ENCODE assay signal across 14 cellular contexts in the genomic region with DNA sequence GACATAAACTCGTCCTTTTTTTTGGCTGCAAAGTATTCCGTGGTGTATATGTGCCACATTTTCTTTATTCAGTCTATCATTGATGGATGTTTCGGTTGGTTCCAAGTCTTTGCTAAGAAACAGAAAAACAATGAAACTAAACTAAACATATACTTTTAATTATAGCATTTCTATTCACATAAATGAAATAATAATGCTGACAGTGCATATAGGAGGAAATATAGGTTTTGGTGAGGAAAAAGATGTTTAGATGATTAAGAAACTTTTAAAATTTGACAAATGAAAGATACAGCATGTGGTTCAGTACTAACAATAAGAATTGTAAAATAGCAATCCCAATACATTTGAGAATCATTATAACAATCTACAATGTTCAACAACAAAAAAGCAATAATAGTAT.
A peak's percentile ranks its signal among the peaks of the same experiment; 100 is the strongest.
DNase-seq lines count a peak whose midpoint lies in the region; ATAC-seq, FAIRE-seq and TF ChIP-seq lines count a peak whose summit lies in the region.
"Had no signal": no experiment of that assay in that cellular context is flagged by ENCODE, and none has a peak within 500 bp of the region (broad histone marks: within the 10 kb centered on the region; RNA-seq: fewer than 3 reads in every experiment).

No MANE protein-coding gene starts in this region.

- H2BK120ac ChIP-seq in mesenchymal stem cell (ENCODE audit: low read depth, low read length) = no peak overlapping the region

- FAIRE-seq in K562 (lab: Jason Lieb, UNC) = no peak

- no peak for TF ChIP-seq POLR2A in K562 (conservative IDR thresholded peaks at IDR 0.05)

- in situ Hi-C loops in mammary epithelial cell (cut with MboI; ENCODE audit: low sequenced_read_pairs in 2 of 2) (no loop called here), K562 (cut with MboI) (no loop called here)

- WGBS in mammary epithelial cell (ENCODE audit: low coverage, missing lambda C conversion rate) = 60% methylated on average over 3 of the region's 3 CpGs
- 8% methylated on average over 3 of the region's 3 CpGs for WGBS in K562 (ENCODE audit: insufficient coverage, low coverage, missing lambda C conversion rate)
- WGBS in mesenchymal stem cell = 80% methylated on average over 2 of the region's 3 CpGs

- peaks cover 25% of the 10 kb centered on the region for H3K4me1 Mint-ChIP-seq in MCF 10A (ENCODE audit: insufficient read depth, unreplicated experiment)
- H3K4me1 Mint-ChIP-seq: CD14-positive monocyte; CD8-positive, alpha-beta memory T cell had no signal

- H3K4me2 ChIP-seq in mammary epithelial cell (ENCODE audit: insufficient read depth, low read depth, low read length) (no peak overlapping the region), PC-3 (ENCODE audit: low read length) (peak overlapping the region; percentile 21; the same call in 1 of the 2 replicates), K562 (ENCODE audit: insufficient read depth, low read length) (no peak overlapping the region), mesenchymal stem cell (ENCODE audit: low read length, poor library complexity, severe bottlenecking) (no peak overlapping the region)

- dilution Hi-C loops in mammary epithelial cell (cut with HindIII; ENCODE audit: low sequenced_read_pairs) = no loop called here

- peaks cover 5% of the 10 kb centered on the region for H3F3A ChIP-seq in PC-3 (ENCODE audit: low read length, unreplicated experiment)

- no peak overlapping the region for H2BK15ac ChIP-seq in mesenchymal stem cell (ENCODE audit: low read depth, poor library complexity, severe bottlenecking)

- POLR2A ChIA-PET in MCF 10A (lab: Yijun Ruan, JAX) (no interaction called here), PC-3 (lab: Charles Lee; ENCODE audit: unreplicated experiment) (no interaction called here), K562 (lab: Yijun Ruan, JAX) (no interaction called here)

- no peaks in the 10 kb centered on the region for H3K79me1 ChIP-seq in mesenchymal stem cell (replicated peaks; ENCODE audit: low read length, poor library complexity, severe bottlenecking)

- no peaks in the 10 kb centered on the region for H3K9me3 Mint-ChIP-seq in MCF 10A (ENCODE audit: unreplicated experiment)

- DNase-seq in MCF 10A (ENCODE audit: unreplicated experiment) (no peak), mammary epithelial cell (no peak), PC-3 (no peak), K562 (ENCODE audit: extremely low read depth in 1 of 4, low spot score in 3 of 4) (no peak), mesenchymal stem cell (no peak), anterior cingulate cortex (lab: John Stamatoyannopoulos, UW) (no peak), kidney tubule cell (ENCODE audit: low spot score) (no peak), hepatic stellate cell (ENCODE audit: low spot score) (no peak)
- DNase-seq: 8988T; Caco-2; CD8-positive, alpha-beta memory T cell; GF-D8; H7 had no signal

- no peak for ATAC-seq in PC-3
- no peak for ATAC-seq in K562

- H3K36me3 ChIP-seq in mammary epithelial cell (ENCODE audit: insufficient read depth, low read length) = no peaks in the 10 kb centered on the region
- H3K36me3 ChIP-seq in PC-3 (ENCODE audit: low read depth, low read length) = no peaks in the 10 kb centered on the region; the same call in 1 of the 2 replicates
- no peaks in the 10 kb centered on the region for H3K36me3 ChIP-seq in K562 (ENCODE audit: control insufficient read depth, insufficient read depth, low read length)
- H3K36me3 ChIP-seq in mesenchymal stem cell (ENCODE audit: control insufficient read depth in 1 of 2, insufficient read depth in 2 of 2, low read depth in 1 of 2, low read length in 2 of 2) = no peaks in the 10 kb centered on the region

- intact Hi-C loops in MCF 10A (cut with micrococcal nuclease) (no loop called here), mammary epithelial cell (cut with micrococcal nuclease) (no loop called here), PC-3 (cut with micrococcal nuclease) (loop anchor here (2.0 to 5.0 kb wide), 3 partner anchors 58 to 302 kb away; no protein-coding TSS in a partner anchor), K562 (cut with micrococcal nuclease) (no loop called here)

- TF ChIP-seq CTCF in MCF 10A (IDR thresholded peaks at IDR 0.05; ENCODE audit: unreplicated experiment) (no peak), mammary epithelial cell (conservative IDR thresholded peaks at IDR 0.05 in 1 of 2, IDR thresholded peaks at IDR 0.05 in 1 of 2; ENCODE audit: extremely low read depth in 1 of 2, insufficient read depth in 1 of 2, low read depth in 1 of 2, low read length in 2 of 2) (no peak), PC-3 (conservative IDR thresholded peaks at IDR 0.05; ENCODE audit: low read depth, low read length) (no peak), K562 (IDR thresholded peaks at IDR 0.05 in 2 of 3, conservative IDR thresholded peaks at IDR 0.05 in 1 of 3; ENCODE audit: insufficient read depth in 2 of 3, low read depth in 1 of 3, low read length in 3 of 3) (no peak)

- H4K20me1 ChIP-seq in mammary epithelial cell (ENCODE audit: insufficient read depth, low read length) (no peaks in the 10 kb centered on the region), PC-3 (ENCODE audit: low read length) (no peaks in the 10 kb centered on the region), K562 (replicated peaks; ENCODE audit: control insufficient read depth, insufficient read depth, low read length) (no peaks in the 10 kb centered on the region)

- H3K18ac ChIP-seq in mesenchymal stem cell (ENCODE audit: low read depth in 1 of 2, low read length in 2 of 2) = no peak overlapping the region

- H3K27ac ChIP-seq in mammary epithelial cell (ENCODE audit: insufficient read depth, low read depth, low read length) (no peak overlapping the region), PC-3 (ENCODE audit: low read length) (peak overlapping the region; percentile 84), K562 (ENCODE audit: extremely low read depth, low read depth, low read length) (no peak overlapping the region), mesenchymal stem cell (ENCODE audit: low read length, poor library complexity, severe bottlenecking) (no peak overlapping the region)

- H3K4ac ChIP-seq in mesenchymal stem cell (ENCODE audit: low read depth in 1 of 2, low read length in 2 of 2) = no peak overlapping the region

- no peak overlapping the region for H3K4me3 ChIP-seq in mammary epithelial cell (replicated peaks in 1 of 3; ENCODE audit: insufficient read depth in 1 of 3, low read depth in 2 of 3, low read length in 3 of 3)
- no peak overlapping the region for H3K4me3 ChIP-seq in PC-3 (ENCODE audit: low read length)
- no peak overlapping the region for H3K4me3 ChIP-seq in K562
- no peak overlapping the region for H3K4me3 ChIP-seq in mesenchymal stem cell (ENCODE audit: insufficient read depth in 1 of 2, low read depth in 1 of 2, low read length in 2 of 2)

- BruUV-seq in MCF 10A (replicated peaks; lab: Mats Ljungman, UMichigan) (no TSS peak), mammary epithelial cell (replicated peaks; lab: Mats Ljungman, UMichigan) (no TSS peak), PC-3 (replicated peaks; lab: Mats Ljungman, UMichigan) (no TSS peak), K562 (replicated peaks; lab: Mats Ljungman, UMichigan) (no TSS peak)

- H3K4me1 ChIP-seq in mammary epithelial cell (ENCODE audit: insufficient read depth, low read length) (no peaks in the 10 kb centered on the region), PC-3 (ENCODE audit: insufficient read depth, low read length) (peaks cover 51% of the 10 kb centered on the region), K562 (replicated peaks in 1 of 2; ENCODE audit: control insufficient read depth in 2 of 2, insufficient read depth in 2 of 2, low read length in 2 of 2) (no peaks in the 10 kb centered on the region), mesenchymal stem cell (ENCODE audit: control insufficient read depth, insufficient read depth, low read depth, low read length) (peaks cover 1% of the 10 kb centered on the region)
- H3K4me1 ChIP-seq: Caco-2 had no signal

- H3K14ac ChIP-seq in mesenchymal stem cell (ENCODE audit: low read length in 2 of 2) = no peak overlapping the region

- H3K9ac ChIP-seq in mammary epithelial cell (ENCODE audit: insufficient read depth, low read length) (no peak overlapping the region), PC-3 (ENCODE audit: low read length) (peak overlapping the region; percentile 45), K562 (ENCODE audit: insufficient read depth in 1 of 2, low read depth in 2 of 2, low read length in 2 of 2) (no peak overlapping the region), mesenchymal stem cell (ENCODE audit: low read length) (no peak overlapping the region)

- no peak overlapping the region for H2BK12ac ChIP-seq in mesenchymal stem cell (ENCODE audit: low read length in 2 of 2)

- no peak overlapping the region for H3K23ac ChIP-seq in mesenchymal stem cell (ENCODE audit: low read length in 2 of 2)

- no peak overlapping the region for H4K8ac ChIP-seq in mesenchymal stem cell (ENCODE audit: low read length)

- no peaks in the 10 kb centered on the region for H3K79me2 ChIP-seq in mammary epithelial cell (ENCODE audit: insufficient read depth, low read length)
- H3K79me2 ChIP-seq in PC-3 (ENCODE audit: low read length) = no peaks in the 10 kb centered on the region
- no peaks in the 10 kb centered on the region for H3K79me2 ChIP-seq in K562 (ENCODE audit: control insufficient read depth, insufficient read depth, low read length)

- no peaks in the 10 kb centered on the region for H3K27me3 ChIP-seq in mammary epithelial cell (ENCODE audit: insufficient read depth, low read length)
- no peaks in the 10 kb centered on the region for H3K27me3 ChIP-seq in PC-3 (ENCODE audit: low read length)
- H3K27me3 ChIP-seq in K562 (ENCODE audit: control insufficient read depth in 2 of 2, insufficient read depth in 2 of 2, low read length in 2 of 2) = no peaks in the 10 kb centered on the region
- H3K27me3 ChIP-seq in mesenchymal stem cell (ENCODE audit: control insufficient read depth in 1 of 2, insufficient read depth in 1 of 2, low read length in 2 of 2) = no peaks in the 10 kb centered on the region

- no peaks in the 10 kb centered on the region for H3K9me2 ChIP-seq in PC-3 (replicated peaks; ENCODE audit: low read length)

- H3K27me3 Mint-ChIP-seq in MCF 10A (ENCODE audit: insufficient read depth, unreplicated experiment) = no peaks in the 10 kb centered on the region
- H3K27me3 Mint-ChIP-seq: CD8-positive, alpha-beta memory T cell had no signal

- no peak overlapping the region for H3K4me3 Mint-ChIP-seq in MCF 10A (ENCODE audit: unreplicated experiment)
- H3K4me3 Mint-ChIP-seq: CD14-positive monocyte; CD8-positive, alpha-beta memory T cell had no signal

- no peak overlapping the region for H4K91ac ChIP-seq in mesenchymal stem cell (ENCODE audit: low read length)

- H2AK5ac ChIP-seq in mesenchymal stem cell (ENCODE audit: low read length, severe bottlenecking) = no peak overlapping the region

- CTCF ChIA-PET in MCF 10A (lab: Yijun Ruan, JAX) (no interaction called here), mammary epithelial cell (lab: Charles Lee; ENCODE audit: low non-redundant PET) (no interaction called here), PC-3 (lab: Charles Lee) (no interaction called here), K562 (lab: Yijun Ruan, JAX; ENCODE audit: low intra/inter-chr PET ratio) (no interaction called here)

- H2BK5ac ChIP-seq in mesenchymal stem cell (ENCODE audit: low read depth, low read length, poor library complexity, severe bottlenecking) = peak overlapping the region; percentile 70

- H3K27ac Mint-ChIP-seq in MCF 10A (ENCODE audit: low read depth, unreplicated experiment) = peak overlapping the region; percentile 98
- H3K27ac Mint-ChIP-seq: CD14-positive monocyte; CD8-positive, alpha-beta memory T cell had no signal

- H3K9me3 ChIP-seq in mammary epithelial cell (replicated peaks; ENCODE audit: insufficient read depth, low read length) = peaks cover 4% of the 10 kb centered on the region
- H3K9me3 ChIP-seq in PC-3 (ENCODE audit: low read length) = no peaks in the 10 kb centered on the region
- H3K9me3 ChIP-seq in K562 (replicated peaks; ENCODE audit: control insufficient read depth, insufficient read depth, low read depth, low read length) = no peaks in the 10 kb centered on the region
- no peaks in the 10 kb centered on the region for H3K9me3 ChIP-seq in mesenchymal stem cell (ENCODE audit: control insufficient read depth, low read length)
- H3K9me3 ChIP-seq: Caco-2 had no signal

- TF ChIP-seq RAD21 in K562 (CRISPR knock-in tag; conservative IDR thresholded peaks at IDR 0.05 in 1 of 2, IDR thresholded peaks at IDR 0.05 in 1 of 2) = no peak

- no peak overlapping the region for H2AFZ ChIP-seq in mammary epithelial cell (ENCODE audit: low read depth, low read length)
- H2AFZ ChIP-seq in PC-3 (ENCODE audit: low read length) = no peak overlapping the region
- H2AFZ ChIP-seq in K562 (ENCODE audit: low read depth, low read length) = no peak overlapping the region
- H2AFZ ChIP-seq in mesenchymal stem cell (ENCODE audit: low read depth, low read length) = no peak overlapping the region

- no peak for TF ChIP-seq EP300 in K562 (IDR thresholded peaks at IDR 0.05; ENCODE audit: low read length)

- no peaks in the 10 kb centered on the region for H3K9me1 ChIP-seq in K562 (ENCODE audit: control insufficient read depth, insufficient read depth, low read length)

- H3K36me3 Mint-ChIP-seq in MCF 10A (ENCODE audit: insufficient read depth, unreplicated experiment) = no peaks in the 10 kb centered on the region
- H3K36me3 Mint-ChIP-seq: CD14-positive monocyte; CD8-positive, alpha-beta memory T cell had no signal
